ENCODE assay signal across 23 cellular contexts in the genomic region with DNA sequence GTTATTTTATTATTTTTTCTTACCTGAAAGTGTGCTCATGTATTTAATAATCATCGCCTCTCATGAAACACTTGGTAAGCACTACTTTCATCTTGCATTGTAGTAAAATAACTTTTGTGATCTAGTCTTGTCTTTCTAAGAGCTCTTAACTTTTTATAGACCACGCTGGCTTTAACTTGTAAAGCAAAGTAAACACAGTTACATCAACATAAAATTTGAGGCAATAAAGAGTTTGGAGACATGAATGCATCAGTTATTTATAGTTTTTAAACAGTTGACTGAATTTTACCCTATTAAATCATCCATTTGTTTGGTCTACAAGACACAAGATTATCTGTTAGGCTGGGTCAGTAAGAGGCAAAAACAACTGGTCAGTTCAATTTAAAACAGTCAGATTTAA.
DNase-seq lines count a peak whose midpoint lies in the region; FAIRE-seq and TF ChIP-seq lines count a peak whose summit lies in the region.
"Had no signal": no experiment of that assay in that cellular context is flagged by ENCODE, and none has a peak within 500 bp of the region (broad histone marks: within the 10 kb centered on the region; RNA-seq: fewer than 3 reads in every experiment).

No MANE protein-coding gene starts in this region.

- H3K4me1 Mint-ChIP-seq in nephron, result peaks cover 5% of the 10 kb centered on the region
- H3K4me1 Mint-ChIP-seq: CD4-positive, alpha-beta memory T cell had no signal

- H3K36me3 ChIP-seq in small intestine (ENCODE audit: control insufficient read depth in 2 of 2, insufficient read depth in 2 of 2, low read length in 2 of 2) (no peaks in the 10 kb centered on the region), BE2C (no peaks in the 10 kb centered on the region)
- no peaks in the 10 kb centered on the region for H3K36me3 ChIP-seq in effector memory CD4-positive, alpha-beta T cell (ENCODE audit: control insufficient read depth, insufficient read depth, low read length)
- H3K36me3 ChIP-seq: HAP-1 had no signal

- H3K4me3 Mint-ChIP-seq in nephron, result no peak overlapping the region
- H3K4me3 Mint-ChIP-seq: CD4-positive, alpha-beta memory T cell had no signal

- no peak for TF ChIP-seq CTCF in VCaP (conservative IDR thresholded peaks at IDR 0.05)
- TF ChIP-seq CTCF in nephron (IDR thresholded peaks at IDR 0.05; ENCODE audit: unreplicated experiment in 3 of 3), result no peak
- no peak for TF ChIP-seq CTCF in BE2C (IDR thresholded peaks at IDR 0.05; ENCODE audit: low read depth, low read length)

- FAIRE-seq in small intestine (lab: Jason Lieb, UNC), result no peak
- FAIRE-seq: A549, GM12891, GM18507, H54 had no signal

- POLR2A ChIA-PET in HEK293T (lab: Yijun Ruan, JAX), result no interaction called here

- no peak for DNase-seq in HEK293T (ENCODE audit: extremely low spot score)
- DNase-seq in NCI-H146 treated with DMSO at 0.1 percent for 48 hours (lab: John Stamatoyannopoulos, UW; ENCODE audit: unreplicated experiment), result no peak
- no peak for DNase-seq in small intestine
- no peak for DNase-seq in BE2C
- no peak for DNase-seq in effector memory CD4-positive, alpha-beta T cell
- DNase-seq: 8988T; ACHN; AML-193; C1 segment of cervical spinal cord; Calu3; CD4-positive, alpha-beta memory T cell; COR-L47; DMS53; DMS79 treated with DMSO at 0.1 percent for 48 hours; GF-D8; GOT3 had no signal

- peak overlapping the region in 2 of 3 experiments; percentile 34 to 54 for H3K27ac Mint-ChIP-seq in nephron
- H3K27ac Mint-ChIP-seq: CD4-positive, alpha-beta memory T cell had no signal

- H3K4me3 ChIP-seq in small intestine (ENCODE audit: low read depth in 1 of 2, low read length in 2 of 2) (no peak overlapping the region), BE2C (ENCODE audit: low read depth, low read length) (no peak overlapping the region)
- no peak overlapping the region for H3K4me3 ChIP-seq in effector memory CD4-positive, alpha-beta T cell (ENCODE audit: insufficient read depth, low read depth, low read length, poor library complexity, severe bottlenecking)
- H3K4me3 ChIP-seq: A549, HAP-1 had no signal

- H3K27ac ChIP-seq in VCaP (0 out of 2 replicates have a peak overlapping the region, but pooled peaks have one; percentile 20), small intestine (ENCODE audit: low read depth in 1 of 2, low read length in 1 of 2) (no peak overlapping the region)
- H3K27ac ChIP-seq in effector memory CD4-positive, alpha-beta T cell (ENCODE audit: insufficient read depth, low read length, poor library complexity, severe bottlenecking), result no peak overlapping the region
- H3K27ac ChIP-seq: A549 had no signal

- WGBS in small intestine, 3 donors, result 48 to 64% (median 57%) methylated on average over 2 of the region's 2 CpGs

- H3K27me3 ChIP-seq in small intestine (ENCODE audit: control insufficient read depth in 2 of 2, insufficient read depth in 2 of 2, low read length in 2 of 2), result no peaks in the 10 kb centered on the region
- no peaks in the 10 kb centered on the region for H3K27me3 ChIP-seq in BE2C
- no peaks in the 10 kb centered on the region for H3K27me3 ChIP-seq in effector memory CD4-positive, alpha-beta T cell (replicated peaks; ENCODE audit: control insufficient read depth, insufficient read depth, low read length, poor library complexity, severe bottlenecking)

- peaks cover 6% of the 10 kb centered on the region for H3K27me3 Mint-ChIP-seq in nephron (ENCODE audit: low read depth)

- no peaks in the 10 kb centered on the region for H3K36me3 Mint-ChIP-seq in nephron (ENCODE audit: low read depth)
- H3K36me3 Mint-ChIP-seq: CD4-positive, alpha-beta memory T cell had no signal

- no peaks in the 10 kb centered on the region for H3K9me3 Mint-ChIP-seq in nephron

- H3K9me3 ChIP-seq in small intestine (ENCODE audit: control insufficient read depth, low read depth) (no peaks in the 10 kb centered on the region), BE2C (no peaks in the 10 kb centered on the region)
- H3K9me3 ChIP-seq in effector memory CD4-positive, alpha-beta T cell (ENCODE audit: control insufficient read depth, low read length), result no peaks in the 10 kb centered on the region
- H3K9me3 ChIP-seq: A549, HAP-1 had no signal

- no peaks in the 10 kb centered on the region for H3K4me1 ChIP-seq in small intestine (ENCODE audit: control insufficient read depth in 2 of 2, insufficient read depth in 1 of 2, low read depth in 1 of 2, low read length in 1 of 2)
- H3K4me1 ChIP-seq in BE2C, result no peaks in the 10 kb centered on the region
- H3K4me1 ChIP-seq in effector memory CD4-positive, alpha-beta T cell (ENCODE audit: control insufficient read depth, insufficient read depth, low read length, poor library complexity, severe bottlenecking), result no peaks in the 10 kb centered on the region
- H3K4me1 ChIP-seq: A549, HAP-1 had no signal

- CTCF ChIA-PET in HEK293T (lab: Yijun Ruan, JAX), result interaction anchor here (0.7 kb wide), 1 partner anchor 221 kb away, joined by 3 read pairs; no protein-coding TSS in a partner anchor

TF ChIP-seq in HEK293T, 16 proteins besides CTCF, POLR2A, EP300 and RAD21:
- TF ChIP-seq BHLHE40 (IDR thresholded peaks at IDR 0.05; ENCODE audit: borderline replicate concordance) (no peak), CTBP1 (IDR thresholded peaks at IDR 0.05; ENCODE audit: borderline replicate concordance) (no peak; the same call in 1 of the 2 replicates), LEF1 (IDR thresholded peaks at IDR 0.05; ENCODE audit: borderline replicate concordance) (no peak), FOXA1 (IDR thresholded peaks at IDR 0.05) (peak; percentile 46; the same call in 1 of the 2 replicates), FOXK2 (IDR thresholded peaks at IDR 0.05) (no peak), ZNF384 (IDR thresholded peaks at IDR 0.05) (no peak), FOXM1 (IDR thresholded peaks at IDR 0.05; ENCODE audit: borderline replicate concordance) (no peak)
- TF ChIP-seq, protein P1, sequence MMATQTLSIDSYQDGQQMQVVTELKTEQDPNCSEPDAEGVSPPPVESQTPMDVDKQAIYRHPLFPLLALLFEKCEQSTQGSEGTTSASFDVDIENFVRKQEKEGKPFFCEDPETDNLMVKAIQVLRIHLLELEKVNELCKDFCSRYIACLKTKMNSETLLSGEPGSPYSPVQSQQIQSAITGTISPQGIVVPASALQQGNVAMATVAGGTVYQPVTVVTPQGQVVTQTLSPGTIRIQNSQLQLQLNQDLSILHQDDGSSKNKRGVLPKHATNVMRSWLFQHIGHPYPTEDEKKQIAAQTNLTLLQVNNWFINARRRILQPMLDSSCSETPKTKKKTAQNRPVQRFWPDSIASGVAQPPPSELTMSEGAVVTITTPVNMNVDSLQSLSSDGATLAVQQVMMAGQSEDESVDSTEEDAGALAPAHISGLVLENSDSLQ (IDR thresholded peaks at IDR 0.05), result 0 out of 2 replicates have a peak, but pooled peaks have one; percentile 51
